15 cellular contexts compared by ENCODE assay signal in the genomic region with DNA sequence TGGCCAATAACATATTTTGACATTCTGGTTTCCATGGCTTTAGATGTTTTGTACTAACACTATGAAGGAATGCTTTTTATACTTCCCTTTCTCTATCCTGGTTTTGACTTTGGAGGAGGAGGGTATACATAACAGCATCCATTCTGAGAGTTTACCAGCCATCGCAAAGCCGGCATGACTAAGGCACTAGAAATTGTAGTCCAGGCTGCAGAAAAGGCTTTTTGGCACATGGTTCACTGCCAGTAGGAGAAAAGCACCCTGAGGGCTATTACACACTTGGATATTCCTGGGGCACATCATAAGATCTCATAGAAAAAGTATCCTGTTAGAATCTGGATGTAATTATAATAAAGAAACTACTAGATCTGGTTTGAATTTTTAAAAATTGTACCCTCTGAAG.
A peak's percentile ranks its signal among the peaks of the same experiment; 100 is the strongest.
DNase-seq lines count a peak whose midpoint lies in the region; ATAC-seq and TF ChIP-seq lines count a peak whose summit lies in the region.
"Had no signal": no experiment of that assay in that cellular context is flagged by ENCODE, and none has a peak within 500 bp of the region (broad histone marks: within the 10 kb centered on the region; RNA-seq: fewer than 3 reads in every experiment).

No MANE protein-coding gene starts in this region.

- intact Hi-C loops in IMR-90 (cut with micrococcal nuclease) = loop anchor here (5.0 kb wide), 1 partner anchor 473 kb away; the partner anchor contains the start of gene GPD1L

- 90% methylated on average over 2 of the region's 2 CpGs; no CpG with 5 or more reads in 1 of the 2 experiments for WGBS in IMR-90 (ENCODE audit: extremely low coverage in 2 of 2, insufficient read length in 1 of 2), 2 experiments
- WGBS in gastroesophageal sphincter (ENCODE audit: low coverage in 1 of 2), 2 donors = 61 to 100% methylated on average over 2 of the region's 2 CpGs
- WGBS in tibial nerve, 2 donors = 68 to 81% methylated on average over 2 of the region's 2 CpGs

- TF ChIP-seq CTCF in IMR-90 (conservative IDR thresholded peaks at IDR 0.05; ENCODE audit: low read depth, low read length) (no peak), choroid plexus epithelial cell (conservative IDR thresholded peaks at IDR 0.05; ENCODE audit: low read depth, low read length) (no peak), gastroesophageal sphincter (IDR thresholded peaks at IDR 0.05) (no peak), tibial nerve (IDR thresholded peaks at IDR 0.05) (no peak)

- H4K20me1 ChIP-seq in IMR-90 (ENCODE audit: insufficient read depth, low read length) = no peaks in the 10 kb centered on the region

- no peak overlapping the region for H2AFZ ChIP-seq in IMR-90 (replicated peaks; ENCODE audit: low read length, poor library complexity)

- DNase-seq in Daoy (ENCODE audit: low read depth) = peak; percentile 9
- peak; percentile 70 for DNase-seq in IMR-90
- DNase-seq in choroid plexus epithelial cell (ENCODE audit: low read depth) = peak; percentile 29
- peak; percentile 15 for DNase-seq in non-pigmented ciliary epithelial cell (ENCODE audit: low read depth)
- no peak for DNase-seq in NCI-H187 treated with DMSO at 0.1 percent for 48 hours (lab: John Stamatoyannopoulos, UW)
- no peak for DNase-seq in tibial nerve (ENCODE audit: low spot score in 2 of 2)
- DNase-seq: activated T-cell treated with anti-CD3 and anti-CD28 coated beads, Interleukin-2, amount 50 U/mL, for 4 hours; kidney; NCI-H1417 treated with DMSO at 0.1 percent for 48 hours; NCI-H526 treated with DMSO at 0.1 percent for 48 hours; sigmoid colon had no signal

- H2BK120ac ChIP-seq in IMR-90 (ENCODE audit: low read depth, low read length) = no peak overlapping the region

- no peak for TF ChIP-seq POLR2A in IMR-90 (IDR thresholded peaks at IDR 0.05; ENCODE audit: low read depth, low read length)
- TF ChIP-seq POLR2A in gastroesophageal sphincter (IDR thresholded peaks at IDR 0.05) = no peak
- no peak for TF ChIP-seq POLR2A in tibial nerve (IDR thresholded peaks at IDR 0.05)

- no peaks in the 10 kb centered on the region for H3K9me1 ChIP-seq in IMR-90 (ENCODE audit: insufficient read depth, low read length)

- H4K8ac ChIP-seq in IMR-90 (ENCODE audit: low read depth in 2 of 2, low read length in 2 of 2) = no peak overlapping the region

- H3K14ac ChIP-seq in IMR-90 (replicated peaks; ENCODE audit: low read depth, low read length) = no peak overlapping the region

- H3K4me1 ChIP-seq in IMR-90 (ENCODE audit: control insufficient read depth, insufficient read depth, low read length) = peaks cover 2% of the 10 kb centered on the region; the same call in 1 of the 2 replicates
- H3K4me1 ChIP-seq in gastroesophageal sphincter = no peaks in the 10 kb centered on the region
- peaks cover 0 to 6% (median 0%) of the 10 kb centered on the region in 4 donors for H3K4me1 ChIP-seq in tibial nerve

- H2BK20ac ChIP-seq in IMR-90 (ENCODE audit: low read depth, low read length) = no peak overlapping the region

- H3K9me3 ChIP-seq in IMR-90 (ENCODE audit: control insufficient read depth, insufficient read depth, low read length) (no peaks in the 10 kb centered on the region), gastroesophageal sphincter (no peaks in the 10 kb centered on the region), tibial nerve (no peaks in the 10 kb centered on the region)
- H3K9me3 ChIP-seq: sigmoid colon, thoracic aorta had no signal

- TF ChIP-seq RAD21 in IMR-90 (IDR thresholded peaks at IDR 0.05; ENCODE audit: low read length) = no peak

- H3K36me3 ChIP-seq in IMR-90 (ENCODE audit: control insufficient read depth, insufficient read depth, low read length) (peaks cover 3% of the 10 kb centered on the region), gastroesophageal sphincter (peaks cover 0 to 53% of the 10 kb centered on the region in 2 donors), tibial nerve (peaks cover 0 to 44% (median 0%) of the 10 kb centered on the region in 3 donors)

- H3K9ac ChIP-seq in IMR-90 (ENCODE audit: low read depth, low read length) = no peak overlapping the region

- H2BK5ac ChIP-seq in IMR-90 (ENCODE audit: low read depth, low read length, poor library complexity, severe bottlenecking) = no peak overlapping the region

- no TSS peak for BruUV-seq in IMR-90 (replicated peaks; lab: Mats Ljungman, UMichigan)

- H4K91ac ChIP-seq in IMR-90 (ENCODE audit: insufficient read depth, low read depth, low read length) = no peak overlapping the region

- H3K18ac ChIP-seq in IMR-90 (ENCODE audit: low read depth, low read length) = no peak overlapping the region

- dilution Hi-C loops in IMR-90 (cut with HindIII; ENCODE audit: low sequenced_read_pairs, unreplicated experiment) = no loop called here

- H3K4me3 ChIP-seq in IMR-90 (ENCODE audit: insufficient read depth, low read depth, low read length) (no peak overlapping the region), choroid plexus epithelial cell (ENCODE audit: low read depth, low read length) (no peak overlapping the region), gastroesophageal sphincter (no peak overlapping the region), tibial nerve (no peak overlapping the region)
- H3K4me3 ChIP-seq: sigmoid colon, thoracic aorta had no signal

- H3K23ac ChIP-seq in IMR-90 (ENCODE audit: low read depth, low read length) = no peak overlapping the region

- in situ Hi-C loops in IMR-90 (cut with MboI; ENCODE audit: low sequenced_read_pairs) = no loop called here

- H2AK5ac ChIP-seq in IMR-90 (ENCODE audit: low read depth, low read length) = no peak overlapping the region

- TF ChIP-seq EP300 in gastroesophageal sphincter (IDR thresholded peaks at IDR 0.05) (no peak), tibial nerve (IDR thresholded peaks at IDR 0.05) (no peak)

- H3K27ac ChIP-seq in IMR-90 (ENCODE audit: insufficient read depth, low read length) (no peak overlapping the region; the same call in 1 of the 2 replicates), gastroesophageal sphincter (no peak overlapping the region), tibial nerve (no peak overlapping the region)
- H3K27ac ChIP-seq: sigmoid colon, thoracic aorta, VCaP had no signal

- H3K4me2 ChIP-seq in IMR-90 (ENCODE audit: low read depth, low read length) = no peak overlapping the region

- ATAC-seq in IMR-90 (ENCODE audit: low read depth) = peak; percentile 85
- no peak for ATAC-seq in gastroesophageal sphincter
- ATAC-seq: activated T-cell treated with anti-CD3 and anti-CD28 coated beads, Interleukin-2, amount 50 U/mL, for 4 hours; Right ventricle myocardium inferior had no signal

- POLR2A ChIA-PET in IMR-90 (lab: Charles Lee; ENCODE audit: unreplicated experiment) = no interaction called here

- H3K4ac ChIP-seq in IMR-90 (ENCODE audit: low read depth, low read length) = no peak overlapping the region

- CTCF ChIA-PET in IMR-90 (lab: Yijun Ruan, JAX) = no interaction called here

- no peak overlapping the region for H2BK15ac ChIP-seq in IMR-90 (ENCODE audit: low read depth, low read length)

- H3K56ac ChIP-seq in IMR-90 (ENCODE audit: extremely low read depth, insufficient read depth, low read length) = no peak overlapping the region

- H3K79me1 ChIP-seq in IMR-90 (ENCODE audit: low read depth in 1 of 2, low read length in 2 of 2) = no peaks in the 10 kb centered on the region; a peak in 1 of 4 replicates

- H2AK9ac ChIP-seq in IMR-90 (replicated peaks; ENCODE audit: low read depth, low read length, poor library complexity) = no peak overlapping the region

- H3K27me3 ChIP-seq in IMR-90 (ENCODE audit: control insufficient read depth, insufficient read depth, low read length) (no peaks in the 10 kb centered on the region), gastroesophageal sphincter (no peaks in the 10 kb centered on the region), tibial nerve (no peaks in the 10 kb centered on the region)
- H3K27me3 ChIP-seq: sigmoid colon had no signal

- no peak overlapping the region for H4K5ac ChIP-seq in IMR-90 (ENCODE audit: low read depth, low read length)

TF ChIP-seq in IMR-90, 13 proteins besides CTCF, POLR2A, EP300 and RAD21:
- TF ChIP-seq MAFK (IDR thresholded peaks at IDR 0.05; ENCODE audit: low read depth, low read length) = no peak

Comparison
In these comparisons a context has a peak if more than half of its experiments do, and no peak if none do; other contexts are left out.
1. DNase-seq: peak in Daoy (single experiment), IMR-90 (single experiment), choroid plexus epithelial cell (single experiment) and non-pigmented ciliary epithelial cell (single experiment); none in NCI-H187 treated with DMSO at 0.1 percent for 48 hours (single experiment) and tibial nerve (0 of 2).